ENCODE assay signal across 8 cellular contexts in the genomic region with DNA sequence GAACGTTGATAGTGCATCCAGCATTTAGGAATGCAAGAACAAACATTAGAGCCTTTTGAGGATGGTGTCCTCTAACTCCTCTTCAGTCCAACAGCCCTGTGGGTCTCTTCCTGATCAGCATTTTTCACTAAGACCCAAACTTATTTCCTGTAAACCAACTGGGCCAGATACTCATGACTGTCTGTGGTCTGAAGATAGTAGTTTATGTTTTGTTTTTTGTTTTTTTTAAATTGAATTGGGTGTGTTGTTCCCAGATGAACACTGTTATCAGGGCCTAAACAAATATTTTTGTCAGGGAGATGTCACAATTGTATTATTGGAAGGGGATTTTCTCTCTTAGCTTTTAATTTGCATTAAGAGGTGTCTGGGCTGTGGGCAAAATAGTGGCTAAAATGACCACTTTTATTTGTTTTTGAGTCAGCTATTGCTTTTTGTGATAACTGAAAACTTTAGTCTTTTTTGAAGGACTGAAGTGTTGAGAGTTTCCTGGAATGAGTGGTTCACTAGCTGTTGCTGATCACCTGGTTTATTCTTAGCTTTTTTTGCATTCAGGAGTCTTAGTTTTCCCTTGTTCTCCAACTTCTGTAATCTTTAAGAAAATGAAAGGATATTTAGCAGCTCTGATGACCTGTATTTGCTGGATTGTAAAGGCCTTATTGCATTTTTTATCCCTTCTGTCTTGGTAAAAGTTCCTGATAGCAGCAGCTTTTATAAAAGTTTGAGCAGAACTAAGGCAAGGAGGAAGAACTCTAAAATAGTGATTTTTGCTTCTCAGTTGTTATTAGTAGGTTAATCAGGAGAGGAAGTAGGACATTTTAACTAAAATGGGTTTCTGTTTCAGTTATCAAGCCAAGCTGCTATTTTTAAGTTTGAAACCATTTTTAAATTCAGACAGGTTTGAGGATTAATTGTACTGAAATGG. TPM values are rescaled to one million over a fixed set of nuclear protein-coding genes. Genes with fewer than 3 reads are reported as not detected.
DNase-seq lines count a peak whose midpoint lies in the region; ATAC-seq, FAIRE-seq and TF ChIP-seq lines count a peak whose summit lies in the region.

No MANE protein-coding gene starts in this region.

- FAIRE-seq in GM12892 (lab: Jason Lieb, UNC) (peak; percentile 58), D721Med (lab: Jason Lieb, UNC) (no peak), H54 (lab: Jason Lieb, UNC) (no peak)

- peak; percentile 64 for ATAC-seq in GM21529 (IDR thresholded peaks at IDR 0.05; ENCODE audit: unreplicated experiment)
- ATAC-seq in body of pancreas, result no peak

- no peak for TF ChIP-seq RAD21 in liver (IDR thresholded peaks at IDR 0.05)

- H3K4me3 ChIP-seq in liver (ENCODE audit: low read depth in 1 of 3, low read length in 3 of 3) (no peak overlapping the region), body of pancreas (no peak overlapping the region)

- intact Hi-C loops in body of pancreas (cut with DNase I), result no loop called here

- TF ChIP-seq POLR2A in GM12892 (IDR thresholded peaks at IDR 0.05; ENCODE audit: low read depth, low read length) (no peak), H54 (IDR thresholded peaks at IDR 0.05; ENCODE audit: low read depth, low read length) (no peak), body of pancreas (IDR thresholded peaks at IDR 0.05) (no peak)

- peak overlapping the region in 1 of 2 donors; percentile 19 for H3K9ac ChIP-seq in liver (ENCODE audit: low read depth in 1 of 2, low read length in 2 of 2)

- H3K4me1 ChIP-seq in liver (ENCODE audit: control insufficient read depth in 4 of 4, insufficient read depth in 4 of 4, low read length in 3 of 4), result peaks cover 13 to 52% (median 32%) of the 10 kb centered on the region in 4 donors
- peaks cover 67% of the 10 kb centered on the region for H3K4me1 ChIP-seq in body of pancreas

- H3K27ac ChIP-seq in KOPT-K1 (ENCODE audit: low read depth, low read length, poor library complexity, severe bottlenecking) (peak overlapping the region; percentile 33), liver (ENCODE audit: low read depth in 1 of 2, low read length in 2 of 2) (peak overlapping the region; percentile 52 to 67), body of pancreas (peak overlapping the region in 2 of 4 donors; percentile 3 to 14)

- WGBS in liver, result 21% methylated on average over 1 of the region's 1 CpG
- 76 to 83% methylated on average over 1 of the region's 1 CpG for WGBS in body of pancreas, 2 donors

- H3K27me3 ChIP-seq in liver (ENCODE audit: control insufficient read depth in 4 of 4, insufficient read depth in 4 of 4, low read length in 3 of 4), result no peaks in the 10 kb centered on the region
- H3K27me3 ChIP-seq in body of pancreas, result no peaks in the 10 kb centered on the region

- DNase-seq in GM12892 (ENCODE audit: insufficient read length), result no peak
- no peak for DNase-seq in D721Med (ENCODE audit: insufficient read length, low spot score)
- DNase-seq in H54 (ENCODE audit: insufficient read length, low spot score), result no peak
- no peak for DNase-seq in body of pancreas
- no peak for DNase-seq in hypothalamus (lab: John Stamatoyannopoulos, UW)

- TF ChIP-seq CTCF in liver (IDR thresholded peaks at IDR 0.05; ENCODE audit: low read depth, low read length, missing input control) (no peak), D721Med (IDR thresholded peaks at IDR 0.05; ENCODE audit: insufficient read depth, missing control alignments) (no peak), body of pancreas (IDR thresholded peaks at IDR 0.05) (no peak)

- H3K9me3 ChIP-seq in KOPT-K1 (ENCODE audit: insufficient read depth, low read length, poor library complexity, severe bottlenecking) (no peaks in the 10 kb centered on the region), liver (ENCODE audit: control insufficient read depth in 4 of 4, low read length in 3 of 4) (no peaks in the 10 kb centered on the region), body of pancreas (no peaks in the 10 kb centered on the region)

- H3K36me3 ChIP-seq in KOPT-K1 (ENCODE audit: insufficient read depth, low read length) (peaks cover 25% of the 10 kb centered on the region), liver (ENCODE audit: control insufficient read depth in 4 of 4, insufficient read depth in 3 of 4, low read depth in 1 of 4, low read length in 3 of 4) (peaks cover 0 to 4% (median under 1%) of the 10 kb centered on the region in 4 donors), body of pancreas (replicated peaks in 1 of 2; ENCODE audit: insufficient read depth in 1 of 2, low read depth in 2 of 2) (no peaks in the 10 kb centered on the region)

TF ChIP-seq in liver, 16 proteins besides CTCF, POLR2A, EP300 and RAD21:
- TF ChIP-seq RXRA (IDR thresholded peaks at IDR 0.05) (no peak), FOXA1 (IDR thresholded peaks at IDR 0.05) (no peak), EGR1 (IDR thresholded peaks at IDR 0.05; ENCODE audit: low read depth in 2 of 2) (no peak), HNF4G (IDR thresholded peaks at IDR 0.05) (no peak), YY1 (IDR thresholded peaks at IDR 0.05) (peak; percentile 20), TAF1 (conservative IDR thresholded peaks at IDR 0.05) (no peak), HNF4A (conservative IDR thresholded peaks at IDR 0.05) (no peak)

RNA-seq across cellular contexts. Expression of gene MAN2A1, which starts 5.5 kb away (rescaled TPM):
- 6.8 TPM for polyA plus RNA-seq in GM12892 (2012; ENCODE audit: missing spikeins)
- 10 to 100 TPM; 71.1 to 82.8 TPM for total RNA-seq in liver
- 10 to 100 TPM; 21.4 to 23.4 TPM for polyA plus RNA-seq in liver
- total RNA-seq in body of pancreas, result 10 to 100 TPM; 43.8 to 61.7 TPM
